ENCODE assay signal across 9 cellular contexts in the genomic region with DNA sequence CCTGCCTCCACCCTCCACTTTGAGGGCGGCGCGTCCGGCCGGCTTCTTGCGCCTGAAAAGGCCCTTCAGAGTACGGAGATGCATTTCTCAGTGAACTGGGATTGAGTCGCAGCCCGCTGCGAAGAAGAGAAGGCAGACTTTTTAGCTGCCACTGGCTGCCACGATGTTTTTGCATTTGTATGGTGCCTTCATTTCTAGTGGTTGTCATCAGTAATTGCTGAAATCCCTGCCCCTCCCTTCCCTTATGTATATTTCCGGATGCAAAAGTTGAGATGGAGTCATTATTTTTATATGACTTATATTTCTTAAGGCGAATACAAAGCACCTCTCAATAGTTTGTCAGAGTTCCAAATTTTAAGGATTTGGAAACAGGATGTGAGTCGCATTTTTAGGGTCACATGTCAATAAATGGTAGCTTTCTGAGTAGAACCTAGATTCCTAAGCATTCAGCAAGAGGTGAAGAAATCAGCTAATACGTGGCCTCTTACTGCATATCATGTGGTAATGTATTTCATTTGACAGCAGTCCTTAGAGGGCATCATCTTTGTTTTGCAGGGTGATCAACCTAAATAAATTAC. TPM values are rescaled to one million over a fixed set of nuclear protein-coding genes. Genes with fewer than 3 reads are reported as not detected.
A peak's percentile ranks its signal among the peaks of the same experiment; 100 is the strongest.
DNase-seq lines count a peak whose midpoint lies in the region; ATAC-seq and TF ChIP-seq lines count a peak whose summit lies in the region.
"Had no signal": no experiment of that assay in that cellular context is flagged by ENCODE, and none has a peak within 500 bp of the region (broad histone marks: within the 10 kb centered on the region; RNA-seq: fewer than 3 reads in every experiment).

No MANE protein-coding gene starts in this region.

- peak overlapping the region; percentile 31; the same call in 1 of the 2 replicates for H3K9ac ChIP-seq in HUES64 (ENCODE audit: low read depth, low read length)

- H3K9me3 Mint-ChIP-seq in CD4-positive, alpha-beta memory T cell = no peaks in the 10 kb centered on the region

- peak overlapping the region; percentile 85 to 95 (median 90) for H3K27ac Mint-ChIP-seq in CD4-positive, alpha-beta memory T cell

- H3K27me3 Mint-ChIP-seq in CD4-positive, alpha-beta memory T cell = no peaks in the 10 kb centered on the region

- peaks cover 21% of the 10 kb centered on the region for H3K4me1 ChIP-seq in CD4-positive, alpha-beta memory T cell (ENCODE audit: insufficient read depth, low read length)
- no peaks in the 10 kb centered on the region for H3K4me1 ChIP-seq in HUES64 (ENCODE audit: insufficient read depth, low read length)
- H3K4me1 ChIP-seq in left lung = peaks cover 0 to 24% of the 10 kb centered on the region in 2 donors
- peaks cover 0 to 23% (median 3%) of the 10 kb centered on the region in 4 donors for H3K4me1 ChIP-seq in tibial nerve

- H3K4me3 ChIP-seq in CD4-positive, alpha-beta memory T cell (ENCODE audit: low read length in 2 of 2) = peak overlapping the region; percentile 14 to 82
- H3K4me3 ChIP-seq in HUES64 (ENCODE audit: low read length) (peak overlapping the region; percentile 94), left lung (peak overlapping the region; percentile 51 to 64), tibial nerve (peak overlapping the region; percentile 47 to 93 (median 63))

- WGBS in HUES64 = 7% methylated on average over 13 of the region's 15 CpGs
- 1 to 17% (median 3%) methylated on average over 8 to 15 of the region's 15 CpGs for WGBS in adipose tissue, 3 donors
- 1 to 32% methylated on average over 9 to 10 of the region's 15 CpGs for WGBS in tibial nerve, 2 donors

- ATAC-seq in left lung (no peak), HG02973 (IDR thresholded peaks at IDR 0.05; ENCODE audit: unreplicated experiment) (no peak), HG02763 (IDR thresholded peaks at IDR 0.05; ENCODE audit: unreplicated experiment) (no peak)

- peaks cover 17 to 42% (median 30%) of the 10 kb centered on the region in 4 donors for H3K4me1 Mint-ChIP-seq in CD4-positive, alpha-beta memory T cell

- DNase-seq in CD4-positive, alpha-beta memory T cell = peak; percentile 27 to 51 (median 43)
- DNase-seq in left lung (no peak), tibial nerve (ENCODE audit: low spot score in 2 of 2) (no peak), NK-92 (lab: John Stamatoyannopoulos, UW; ENCODE audit: unreplicated experiment) (no peak)

- H3K4me3 Mint-ChIP-seq in CD4-positive, alpha-beta memory T cell = peak overlapping the region; percentile 80 to 91 (median 86)

- no peaks in the 10 kb centered on the region for H3K9me3 ChIP-seq in CD4-positive, alpha-beta memory T cell (ENCODE audit: control insufficient read depth in 1 of 2, low read length in 2 of 2)
- no peaks in the 10 kb centered on the region for H3K9me3 ChIP-seq in HUES64 (ENCODE audit: insufficient read depth, low read depth, low read length)
- no peaks in the 10 kb centered on the region for H3K9me3 ChIP-seq in left lung
- H3K9me3 ChIP-seq in tibial nerve = no peaks in the 10 kb centered on the region

- intact Hi-C loops in CD4-positive, alpha-beta memory T cell (cut with micrococcal nuclease) = loop anchor here (5.0 to 10.0 kb wide), 2 partner anchors 506 to 753 kb away; a partner anchor contains a TSS
- intact Hi-C loops in left lung (cut with DNase I) = no loop called here

- no peaks in the 10 kb centered on the region for H3K27me3 ChIP-seq in CD4-positive, alpha-beta memory T cell (ENCODE audit: insufficient read depth, low read length)
- no peaks in the 10 kb centered on the region for H3K27me3 ChIP-seq in HUES64 (ENCODE audit: insufficient read depth, low read length)
- peaks cover 0 to 13% of the 10 kb centered on the region in 2 donors for H3K27me3 ChIP-seq in left lung
- peaks cover 0 to 13% of the 10 kb centered on the region in 2 donors for H3K27me3 ChIP-seq in tibial nerve

- POLR2A ChIA-PET in CD4-positive, alpha-beta memory T cell (lab: Charles Lee; ENCODE audit: partially characterized antibody) = interaction anchor here (0.9 to 2.8 kb wide), 5 partner anchors 8 to 70 kb away, joined by 3 to 12 read pairs (median 3); no protein-coding TSS in a partner anchor

- H3K36me3 ChIP-seq in CD4-positive, alpha-beta memory T cell (ENCODE audit: insufficient read depth, low read length) = no peaks in the 10 kb centered on the region
- H3K36me3 ChIP-seq in HUES64 (ENCODE audit: insufficient read depth, low read length) (no peaks in the 10 kb centered on the region), left lung (no peaks in the 10 kb centered on the region), tibial nerve (no peaks in the 10 kb centered on the region)

- CTCF ChIA-PET in CD4-positive, alpha-beta memory T cell (lab: Charles Lee; ENCODE audit: partially characterized antibody) = no interaction called here

- TF ChIP-seq POLR2A in tibial nerve (IDR thresholded peaks at IDR 0.05) = no peak

- TF ChIP-seq EP300 in tibial nerve (IDR thresholded peaks at IDR 0.05) = no peak

- TF ChIP-seq CTCF in left lung (IDR thresholded peaks at IDR 0.05) = no peak
- no peak for TF ChIP-seq CTCF in tibial nerve (IDR thresholded peaks at IDR 0.05)

- H3K36me3 Mint-ChIP-seq in CD4-positive, alpha-beta memory T cell = peaks cover 0 to 4% of the 10 kb centered on the region in 2 donors

- H3K27ac ChIP-seq in CD4-positive, alpha-beta memory T cell (ENCODE audit: low read depth, low read length) = peak overlapping the region; percentile 84
- H3K27ac ChIP-seq in HUES64 (ENCODE audit: low read depth, low read length) = no peak overlapping the region; the same call in 1 of the 2 replicates
- peak overlapping the region; percentile 44 for H3K27ac ChIP-seq in adipose tissue (ENCODE audit: low read depth, low read length)
- H3K27ac ChIP-seq in left lung = peak overlapping the region; percentile 81 to 93
- peak overlapping the region; percentile 77 to 93 (median 86) for H3K27ac ChIP-seq in tibial nerve

RNA-seq across cellular contexts. Expression of a gene that starts 0.7 kb away (rescaled TPM):
- total RNA-seq in CD4-positive, alpha-beta memory T cell = 10 to 100 TPM; 80.9 to 86.5 TPM
- 100 to 1,000 TPM; 191 to 254 TPM for polyA plus RNA-seq in CD4-positive, alpha-beta memory T cell
- 50.9 TPM for polyA plus RNA-seq in HUES64 (2013, experiment 1 of 2)
- 50.9 TPM for polyA plus RNA-seq in HUES64 (2013, experiment 2 of 2)
- polyA plus RNA-seq in adipose tissue = 10 to 100 TPM; 24.1 to 70.7 (median 45.8) TPM
- total RNA-seq in left lung (100 to 1,000 TPM; 129 to 135 TPM), tibial nerve (100 to 1,000 TPM in 1 of 4 donors, 10 to 100 TPM in 3; 86.4 to 106 (median 89.5) TPM)

RNA-seq across cellular contexts. Expression of a gene that starts 41.8 kb away (rescaled TPM):
- not detected for total RNA-seq in CD4-positive, alpha-beta memory T cell
- polyA plus RNA-seq in CD4-positive, alpha-beta memory T cell = not detected
- polyA plus RNA-seq in HUES64 (2013, experiment 1 of 2) = not detected
- not detected for polyA plus RNA-seq in HUES64 (2013, experiment 2 of 2)
- polyA plus RNA-seq in adipose tissue = not detected
- not detected for total RNA-seq in left lung
- not detected for total RNA-seq in tibial nerve
- total RNA-seq: NCI-H460 had no signal

Comparison
In these comparisons a context has a peak if more than half of its experiments do, and no peak if none do; other contexts are left out.
1. DNase-seq: peak in CD4-positive, alpha-beta memory T cell (5 of 5); none in left lung (0 of 2), tibial nerve (0 of 2) and NK-92 (single experiment).
2. Peak in every context shown above with its lines, with median percentiles within 50 percentile points of each other: H3K4me3 ChIP-seq.